ENCODE assay signal across 1 cellular context in genomic region chr3:112990672-112991602, GRCh38.
TF ChIP-seq lines count a peak whose summit lies in the region.

Gene GTPBP8 (plus strand): TSS chr3:112990984. CDS start chr3:112991000, 16 bp downstream.

TF ChIP-seq in HepG2, 621 proteins besides CTCF, POLR2A, EP300 and RAD21 (continued from another document and continues in another):
- TF ChIP-seq ZNF687 (CRISPR knock-in tag; IDR thresholded peaks at IDR 0.05), result peak; percentile 98
- peak; percentile 67; the same call in 1 of the 2 replicates for TF ChIP-seq ETV5 (CRISPR knock-in tag; IDR thresholded peaks at IDR 0.05; ENCODE audit: borderline replicate concordance)
- TF ChIP-seq ARNTL (CRISPR knock-in tag; IDR thresholded peaks at IDR 0.05), result no peak
- TF ChIP-seq KDM1A (CRISPR knock-in tag; IDR thresholded peaks at IDR 0.05), result 0 out of 2 replicates have a peak, but pooled peaks have one; percentile 46
- TF ChIP-seq ELF4 (CRISPR knock-in tag; IDR thresholded peaks at IDR 0.05; ENCODE audit: borderline replicate concordance), result peak; percentile 56; the same call in 1 of the 2 replicates
- no peak for TF ChIP-seq FOXO1 (CRISPR knock-in tag; IDR thresholded peaks at IDR 0.05)
- TF ChIP-seq ZNF776 (CRISPR knock-in tag; IDR thresholded peaks at IDR 0.05), result peak; percentile 36; the same call in 1 of the 2 replicates
- 0 out of 2 replicates have a peak, but pooled peaks have one; percentile 70 for TF ChIP-seq THYN1 (CRISPR knock-in tag; IDR thresholded peaks at IDR 0.05; ENCODE audit: borderline replicate concordance, low read depth)
- 0 out of 2 replicates have a peak, but pooled peaks have one; percentile 43 for TF ChIP-seq ZNF572 (CRISPR knock-in tag; IDR thresholded peaks at IDR 0.05)
- TF ChIP-seq ZFAT (CRISPR knock-in tag; conservative IDR thresholded peaks at IDR 0.05), result 0 out of 2 replicates have a peak, but pooled peaks have one; percentile 55
- peak; percentile 39; the same call in 1 of the 2 replicates for TF ChIP-seq ETV6 (CRISPR knock-in tag; conservative IDR thresholded peaks at IDR 0.05)
- no peak for TF ChIP-seq ZNF276 (CRISPR knock-in tag; IDR thresholded peaks at IDR 0.05; ENCODE audit: low read depth)
- TF ChIP-seq MEIS2 (CRISPR knock-in tag; IDR thresholded peaks at IDR 0.05), result peak; percentile 76; the same call in 1 of the 2 replicates
- no peak for TF ChIP-seq HMG20A (CRISPR knock-in tag; IDR thresholded peaks at IDR 0.05; ENCODE audit: borderline replicate concordance)
- peak; percentile 28; the same call in 1 of the 2 replicates for TF ChIP-seq ZNF281 (CRISPR knock-in tag; IDR thresholded peaks at IDR 0.05; ENCODE audit: borderline replicate concordance)
- peak; percentile 69 for TF ChIP-seq ATF2 (CRISPR knock-in tag; IDR thresholded peaks at IDR 0.05)
- no peak for TF ChIP-seq CENPX (CRISPR knock-in tag; IDR thresholded peaks at IDR 0.05)
- no peak for TF ChIP-seq NFATC3 (CRISPR knock-in tag; IDR thresholded peaks at IDR 0.05)
- TF ChIP-seq ATF7-NPFF (CRISPR knock-in tag; IDR thresholded peaks at IDR 0.05; ENCODE audit: low read depth), result peak; percentile 93
- peak; percentile 64 for TF ChIP-seq YEATS2 (CRISPR knock-in tag; IDR thresholded peaks at IDR 0.05; ENCODE audit: borderline replicate concordance)
- TF ChIP-seq MYC (CRISPR knock-in tag; IDR thresholded peaks at IDR 0.05; ENCODE audit: borderline replicate concordance), result peak; percentile 73; the same call in 1 of the 2 replicates
- TF ChIP-seq RBAK (CRISPR knock-in tag; IDR thresholded peaks at IDR 0.05), result no peak
- TF ChIP-seq EED (CRISPR knock-in tag; IDR thresholded peaks at IDR 0.05), result no peak
- peak; percentile 38; the same call in 1 of the 2 replicates for TF ChIP-seq JUND (CRISPR knock-in tag; IDR thresholded peaks at IDR 0.05)
- TF ChIP-seq POGK (CRISPR knock-in tag; conservative IDR thresholded peaks at IDR 0.05), result 0 out of 2 replicates have a peak, but pooled peaks have one; percentile 87
- TF ChIP-seq KMT2B (CRISPR knock-in tag; IDR thresholded peaks at IDR 0.05), result peak; percentile 98
- TF ChIP-seq IKZF4 (CRISPR knock-in tag; IDR thresholded peaks at IDR 0.05; ENCODE audit: borderline replicate concordance, low read depth, not compliant biosample characterization), result peak; percentile 90
- peak; percentile 75; the same call in 1 of the 2 replicates for TF ChIP-seq FOXC1 (CRISPR knock-in tag; IDR thresholded peaks at IDR 0.05; ENCODE audit: borderline replicate concordance)
- TF ChIP-seq ZSCAN9 (CRISPR knock-in tag; IDR thresholded peaks at IDR 0.05; ENCODE audit: borderline replicate concordance), result peak; percentile 94
- TF ChIP-seq CBFB (CRISPR knock-in tag; IDR thresholded peaks at IDR 0.05), result peak; percentile 45
- TF ChIP-seq ZNF710 (CRISPR knock-in tag; IDR thresholded peaks at IDR 0.05; ENCODE audit: borderline replicate concordance), result no peak; the same call in 1 of the 2 replicates
- 0 out of 2 replicates have a peak, but pooled peaks have one; percentile 32 for TF ChIP-seq SUZ12 (IDR thresholded peaks at IDR 0.05; ENCODE audit: low read depth, low read length)
- TF ChIP-seq ZNF557 (CRISPR knock-in tag; IDR thresholded peaks at IDR 0.05), result 0 out of 2 replicates have a peak, but pooled peaks have one; percentile 56
- TF ChIP-seq REPIN1 (CRISPR knock-in tag; IDR thresholded peaks at IDR 0.05; ENCODE audit: borderline replicate concordance, low read depth), result peak; percentile 93
- TF ChIP-seq ZNF777 (CRISPR knock-in tag; IDR thresholded peaks at IDR 0.05), result peak; percentile 56; the same call in 1 of the 2 replicates
- TF ChIP-seq RFX5 (IDR thresholded peaks at IDR 0.05; ENCODE audit: low read depth, low read length), result 0 out of 2 replicates have a peak, but pooled peaks have one; percentile 8
- peak; percentile 76 for TF ChIP-seq ISL2 (CRISPR knock-in tag; IDR thresholded peaks at IDR 0.05)
- no peak for TF ChIP-seq ZNF614 (CRISPR knock-in tag; IDR thresholded peaks at IDR 0.05; ENCODE audit: borderline replicate concordance)
- no peak for TF ChIP-seq ETS1 (CRISPR knock-in tag; IDR thresholded peaks at IDR 0.05)
